Comparison of ENCODE assay signal across 6 cellular contexts in genomic region chr5:130981663-130982062, GRCh38.
"Had no signal": no experiment of that assay in that cellular context is flagged by ENCODE, and none has a peak within 500 bp of the region (broad histone marks: within the 10 kb centered on the region; RNA-seq: fewer than 3 reads in every experiment).

No MANE protein-coding gene starts in this region.

- H3K36me3 ChIP-seq: HAP-1 had no signal

- H3K9me3 ChIP-seq: HAP-1 had no signal

- H3K4me3 Mint-ChIP-seq: GM23338, HFFc6 had no signal

- H3K4me3 ChIP-seq: GM23338, HAP-1, K562 had no signal

- H3K27ac Mint-ChIP-seq: GM23338, HFFc6 had no signal

- H3K4me1 ChIP-seq: HAP-1 had no signal

- DNase-seq: HFFc6, IMR-90 had no signal

- ATAC-seq: GM23338, HCT116, K562 had no signal

- H3K4me2 ChIP-seq: GM23338 had no signal
